9 cellular contexts compared by ENCODE assay signal in the genomic region with DNA sequence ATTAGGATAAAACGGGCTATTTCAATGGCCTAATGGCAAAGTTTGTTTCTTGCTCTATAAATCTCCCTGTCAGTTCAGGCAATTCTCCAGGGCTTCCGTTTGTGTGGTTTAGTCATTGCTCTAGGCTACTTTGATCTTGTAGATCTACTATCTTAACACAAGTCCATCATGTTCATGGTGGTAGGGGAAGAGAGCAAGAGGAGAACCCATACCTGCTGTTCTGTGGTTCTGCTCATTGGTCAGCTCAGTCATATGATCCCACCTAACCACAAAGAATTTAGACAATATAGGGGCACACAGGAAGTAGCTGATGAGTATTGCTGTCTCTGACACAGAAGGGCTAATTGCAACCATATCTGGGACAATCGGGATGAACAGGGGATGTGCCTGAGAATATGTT. TPM values are rescaled to one million over a fixed set of nuclear protein-coding genes. Genes with fewer than 3 reads are reported as not detected.
DNase-seq lines count a peak whose midpoint lies in the region; ATAC-seq and TF ChIP-seq lines count a peak whose summit lies in the region.
"Had no signal": no experiment of that assay in that cellular context is flagged by ENCODE, and none has a peak within 500 bp of the region (broad histone marks: within the 10 kb centered on the region; RNA-seq: fewer than 3 reads in every experiment).

No MANE protein-coding gene starts in this region.

- intact Hi-C loops in activated CD8-positive, alpha-beta T cell treated with anti-CD3 and anti-CD28 coated beads for 36 hours (cut with micrococcal nuclease) = no loop called here

- H3K36me3 ChIP-seq in MM.1S (replicated peaks; ENCODE audit: insufficient read depth, low read length) = no peaks in the 10 kb centered on the region

- no peaks in the 10 kb centered on the region; the same call in 1 of the 2 replicates for H3K27me3 ChIP-seq in MM.1S (replicated peaks; ENCODE audit: insufficient read depth, low read length)

- peaks cover 1% of the 10 kb centered on the region for H3K27me3 Mint-ChIP-seq in activated CD8-positive, alpha-beta T cell treated with anti-CD3 and anti-CD28 coated beads for 36 hours

- peaks cover 5% of the 10 kb centered on the region for H3K9me3 Mint-ChIP-seq in activated CD8-positive, alpha-beta T cell treated with anti-CD3 and anti-CD28 coated beads for 36 hours

- POLR2A ChIA-PET in activated CD8-positive, alpha-beta T cell treated with anti-CD3 and anti-CD28 coated beads for 36 hours (lab: Charles Lee) = interaction anchor here (1.1 kb wide), 1 partner anchor 38 kb away, joined by 3 read pairs; no protein-coding TSS in a partner anchor

- H2AFZ ChIP-seq in MM.1S (ENCODE audit: low read length) = no peak overlapping the region

- H4K20me1 ChIP-seq in MM.1S (ENCODE audit: insufficient read depth, low read length) = no peaks in the 10 kb centered on the region

- no peaks in the 10 kb centered on the region for H3K79me2 ChIP-seq in MM.1S (ENCODE audit: low read length)

- H3K36me3 Mint-ChIP-seq in activated CD8-positive, alpha-beta T cell treated with anti-CD3 and anti-CD28 coated beads for 36 hours (ENCODE audit: low read depth) = peaks cover 3% of the 10 kb centered on the region

- in situ Hi-C loops in ACHN (cut with HindIII; ENCODE audit: low pct_ligation_motif_present, low pct_unique_long_range_greater_than_20kb, low sequenced_read_pairs) = no loop called here

- H3K9ac ChIP-seq in MM.1S (ENCODE audit: low read length) = no peak overlapping the region

- DNase-seq in A172 (ENCODE audit: low spot score) (peak; percentile 84), HuH-7 (ENCODE audit: low spot score) (peak; percentile 26), MM.1S (no peak), COLO668 (lab: John Stamatoyannopoulos, UW; ENCODE audit: unreplicated experiment) (no peak), ACHN (no peak)
- peak; percentile 27 for DNase-seq in activated CD8-positive, alpha-beta T cell treated with anti-CD3 and anti-CD28 coated beads for 36 hours
- DNase-seq: C1 segment of cervical spinal cord had no signal

- no peaks in the 10 kb centered on the region for H3F3A ChIP-seq in MM.1S (ENCODE audit: insufficient read depth, low read length)

- peaks cover 9% of the 10 kb centered on the region for H3K4me1 Mint-ChIP-seq in activated CD8-positive, alpha-beta T cell treated with anti-CD3 and anti-CD28 coated beads for 36 hours (ENCODE audit: low read depth)

- ATAC-seq in GM18511 (IDR thresholded peaks at IDR 0.05; ENCODE audit: unreplicated experiment) = peak; percentile 45
- ATAC-seq in activated CD8-positive, alpha-beta T cell treated with anti-CD3 and anti-CD28 coated beads for 36 hours = peak; percentile 41
- ATAC-seq in GM19455 (IDR thresholded peaks at IDR 0.05; ENCODE audit: unreplicated experiment) = no peak

- no peak overlapping the region for H3K27ac ChIP-seq in MM.1S (ENCODE audit: low read length)

- no peaks in the 10 kb centered on the region for H3K9me3 ChIP-seq in MM.1S (replicated peaks; ENCODE audit: insufficient read depth, low read length)

- no peaks in the 10 kb centered on the region for H3K9me2 ChIP-seq in MM.1S (replicated peaks; ENCODE audit: insufficient read depth, low read length)

- no peak overlapping the region for H3K4me3 ChIP-seq in MM.1S (ENCODE audit: low read length)

- no peak for TF ChIP-seq CTCF in activated CD8-positive, alpha-beta T cell treated with anti-CD3 and anti-CD28 coated beads for 36 hours (IDR thresholded peaks at IDR 0.05)
- no peak for TF ChIP-seq CTCF in MM.1S (IDR thresholded peaks at IDR 0.05; ENCODE audit: low read length)

- H3K4me2 ChIP-seq in MM.1S (ENCODE audit: low read depth, low read length) = no peak overlapping the region

- CTCF ChIA-PET in activated CD8-positive, alpha-beta T cell treated with anti-CD3 and anti-CD28 coated beads for 36 hours (lab: Charles Lee) = no interaction called here

- H3K4me1 ChIP-seq in MM.1S (ENCODE audit: low read length) = peaks cover 5% of the 10 kb centered on the region; the same call in 1 of the 2 replicates

- H3K4me3 Mint-ChIP-seq in activated CD8-positive, alpha-beta T cell treated with anti-CD3 and anti-CD28 coated beads for 36 hours = no peak overlapping the region

- no peak overlapping the region for H3K27ac Mint-ChIP-seq in activated CD8-positive, alpha-beta T cell treated with anti-CD3 and anti-CD28 coated beads for 36 hours

RNA-seq across cellular contexts. Expression of a gene that starts 4.9 kb away (rescaled TPM):
- total RNA-seq in A172 (2014; rRNA removed; shearing (Covaris generic)) = 193 and 213 TPM in 2 replicates
- total RNA-seq in activated CD8-positive, alpha-beta T cell treated with anti-CD3 and anti-CD28 coated beads for 36 hours = 100 to 1,000 TPM; 185 to 191 TPM

Comparison
In these comparisons a context has a peak if more than half of its experiments do, and no peak if none do; other contexts are left out.
1. DNase-seq: peak in A172 (single experiment), HuH-7 (single experiment) and activated CD8-positive, alpha-beta T cell treated with anti-CD3 and anti-CD28 coated beads for 36 hours (single experiment); none in MM.1S (single experiment), COLO668 (single experiment) and ACHN (single experiment).